ENCODE assay signal across 17 cellular contexts in genomic region chr2:170660406-170660805, GRCh38. TPM values are rescaled to one million over a fixed set of nuclear protein-coding genes. Genes with fewer than 3 reads are reported as not detected.
DNase-seq lines count a peak whose midpoint lies in the region; ATAC-seq and TF ChIP-seq lines count a peak whose summit lies in the region.
"Had no signal": no experiment of that assay in that cellular context is flagged by ENCODE, and none has a peak within 500 bp of the region (broad histone marks: within the 10 kb centered on the region; RNA-seq: fewer than 3 reads in every experiment).

No MANE protein-coding gene starts in this region.

- peak; percentile 4 to 36 for DNase-seq in T47D (ENCODE audit: low read depth in 1 of 2, low spot score in 1 of 2)
- DNase-seq in breast epithelium (ENCODE audit: low spot score in 2 of 2), result no peak
- peak; percentile 86 to 94 for DNase-seq in SJCRH30
- DNase-seq in iPS-NIHi11 (ENCODE audit: low spot score), result peak; percentile 20
- peak; percentile 32 for DNase-seq in stomach
- DNase-seq in caudate nucleus (lab: John Stamatoyannopoulos, UW), result no peak
- DNase-seq: activated B cell treated with CpG ODN at 0.5 μM for 24 hours; activated naive CD8-positive, alpha-beta T cell treated with anti-CD3 and anti-CD28 coated beads, Interleukin-2, amount 10 ng/mL, durations not matched to agents 7 days and 5 days; esophagus squamous epithelium; PC-3; SW 1271 had no signal

- no peaks in the 10 kb centered on the region for H3K27me3 ChIP-seq in breast epithelium
- H3K27me3 ChIP-seq in SJCRH30, result no peaks in the 10 kb centered on the region
- no peaks in the 10 kb centered on the region for H3K27me3 ChIP-seq in stomach
- H3K27me3 ChIP-seq: esophagus squamous epithelium had no signal

- H3K4me1 ChIP-seq in breast epithelium, result no peaks in the 10 kb centered on the region
- H3K4me1 ChIP-seq in SJCRH30, result peaks cover 17% of the 10 kb centered on the region
- H3K4me1 ChIP-seq in stomach, result peaks cover 0 to 3% (median 2%) of the 10 kb centered on the region in 4 donors
- H3K4me1 ChIP-seq: esophagus squamous epithelium, parathyroid adenoma had no signal

- H3K9me3 ChIP-seq in breast epithelium, result no peaks in the 10 kb centered on the region
- no peaks in the 10 kb centered on the region for H3K9me3 ChIP-seq in SJCRH30 (replicated peaks)
- H3K9me3 ChIP-seq in stomach, result no peaks in the 10 kb centered on the region
- H3K9me3 ChIP-seq: esophagus squamous epithelium, thoracic aorta had no signal

- H3K36me3 ChIP-seq in breast epithelium (no peaks in the 10 kb centered on the region), SJCRH30 (peaks cover 29% of the 10 kb centered on the region), stomach (no peaks in the 10 kb centered on the region)
- H3K36me3 ChIP-seq: esophagus squamous epithelium, thoracic aorta had no signal

- in situ Hi-C loops in T47D (cut with HindIII; ENCODE audit: low pct_unique_long_range_greater_than_20kb, low sequenced_read_pairs), result no loop called here

- H3K4me3 ChIP-seq in breast epithelium, result no peak overlapping the region
- no peak overlapping the region for H3K4me3 ChIP-seq in SJCRH30
- H3K4me3 ChIP-seq in stomach, result no peak overlapping the region
- H3K4me3 ChIP-seq: coronary artery, esophagus squamous epithelium, thoracic aorta had no signal

- ATAC-seq in GM21360 (IDR thresholded peaks at IDR 0.05; ENCODE audit: unreplicated experiment) (no peak), HG03139 (IDR thresholded peaks at IDR 0.05; ENCODE audit: unreplicated experiment) (no peak)
- ATAC-seq: PC-3 had no signal

- H3K27ac ChIP-seq in breast epithelium, result no peak overlapping the region
- peak overlapping the region; percentile 45 for H3K27ac ChIP-seq in SJCRH30
- H3K27ac ChIP-seq in stomach, result no peak overlapping the region
- H3K27ac ChIP-seq in caudate nucleus (ENCODE audit: low read depth, low read length), result no peak overlapping the region
- H3K27ac ChIP-seq: coronary artery, esophagus squamous epithelium, parathyroid adenoma, thoracic aorta had no signal

- TF ChIP-seq CTCF in breast epithelium (IDR thresholded peaks at IDR 0.05) (no peak), stomach (IDR thresholded peaks at IDR 0.05) (no peak)

- whole genome bisulfite sequencing in stomach, 5 donors, result 8 to 33% (median 13%) methylated on average over 1 of the region's 1 CpG

- intact Hi-C loops in breast epithelium (cut with DNase I; ENCODE audit: low total_unique reads) (no loop called here), stomach (cut with DNase I; ENCODE audit: low total_unique reads) (no loop called here)

- TF ChIP-seq EP300 in stomach (IDR thresholded peaks at IDR 0.05), result no peak

- TF ChIP-seq POLR2A in breast epithelium (IDR thresholded peaks at IDR 0.05), result no peak
- no peak for TF ChIP-seq POLR2A in stomach (IDR thresholded peaks at IDR 0.05)

RNA-seq across cellular contexts. Expression of gene SP5, which starts 54.7 kb away (rescaled TPM):
- total RNA-seq in breast epithelium (1 to 10 TPM; 1.5 to 7.9 (median 5.8) TPM), stomach (1 to 10 TPM in 2 of 5 donors, under 1 TPM in 1, not detected in 2; 0.92 to 5.8 (median 1.2) TPM)
- 0.10 TPM in 1 of 2 replicates, not detected in the other for total RNA-seq in SJCRH30 (2014; rRNA removed; shearing (Covaris generic))
- 1 to 10 TPM; 2.6 to 4.1 (median 3.4) TPM for polyA plus RNA-seq in stomach
- total RNA-seq: activated B cell treated with CpG ODN at 0.5 μM for 24 hours; activated naive CD8-positive, alpha-beta T cell treated with anti-CD3 and anti-CD28 coated beads, Interleukin-2, amount 10 ng/mL, durations not matched to agents 7 days and 5 days; thoracic aorta had no signal
- polyA plus RNA-seq: AG04450 had no signal

Comparison
In these comparisons a context has a peak if more than half of its experiments do, and no peak if none do; other contexts are left out.
1. DNase-seq: peak in T47D (2 of 2), SJCRH30 (2 of 2), iPS-NIHi11 (single experiment) and stomach (single experiment); none in breast epithelium (0 of 2) and caudate nucleus (0 of 61).